In the genomic region with DNA sequence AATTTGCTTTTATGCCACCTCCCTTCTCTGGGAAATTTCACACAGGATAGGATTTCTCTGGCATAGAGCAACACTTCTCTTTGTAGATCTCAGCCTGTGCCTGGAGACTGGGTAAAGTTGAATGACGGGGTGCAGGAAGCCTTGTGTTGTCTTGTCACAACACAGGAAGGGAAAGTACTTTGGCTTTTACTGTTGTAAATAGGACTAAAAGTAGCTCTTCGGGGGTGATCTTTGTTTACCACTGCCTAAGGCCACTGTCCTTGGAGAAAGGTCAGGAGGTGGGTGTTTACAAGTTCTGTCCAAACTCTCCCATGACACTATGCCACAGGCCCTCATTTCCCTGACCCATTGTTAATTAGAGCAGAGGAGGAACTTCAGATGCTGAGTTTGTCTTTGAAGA, we compare ENCODE assay signal across 1 cellular context.
TF ChIP-seq lines count a peak whose summit lies in the region.

No MANE protein-coding gene starts in this region.

TF ChIP-seq in HepG2, 621 proteins besides CTCF, POLR2A, EP300 and RAD21 (continued from another document):
- TF ChIP-seq, protein P1, sequence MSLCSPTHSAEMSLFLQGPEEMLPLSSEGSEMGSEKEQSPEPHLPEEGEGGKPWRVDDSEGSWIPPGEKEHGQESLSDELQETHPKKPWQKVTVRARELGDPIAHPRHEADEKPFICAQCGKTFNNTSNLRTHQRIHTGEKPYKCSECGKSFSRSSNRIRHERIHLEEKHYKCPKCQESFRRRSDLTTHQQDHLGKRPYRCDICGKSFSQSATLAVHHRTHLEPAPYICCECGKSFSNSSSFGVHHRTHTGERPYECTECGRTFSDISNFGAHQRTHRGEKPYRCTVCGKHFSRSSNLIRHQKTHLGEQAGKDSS (CRISPR knock-in tag; IDR thresholded peaks at IDR 0.05; ENCODE audit: borderline replicate concordance, low read depth) = no peak
- TF ChIP-seq, protein P2, sequence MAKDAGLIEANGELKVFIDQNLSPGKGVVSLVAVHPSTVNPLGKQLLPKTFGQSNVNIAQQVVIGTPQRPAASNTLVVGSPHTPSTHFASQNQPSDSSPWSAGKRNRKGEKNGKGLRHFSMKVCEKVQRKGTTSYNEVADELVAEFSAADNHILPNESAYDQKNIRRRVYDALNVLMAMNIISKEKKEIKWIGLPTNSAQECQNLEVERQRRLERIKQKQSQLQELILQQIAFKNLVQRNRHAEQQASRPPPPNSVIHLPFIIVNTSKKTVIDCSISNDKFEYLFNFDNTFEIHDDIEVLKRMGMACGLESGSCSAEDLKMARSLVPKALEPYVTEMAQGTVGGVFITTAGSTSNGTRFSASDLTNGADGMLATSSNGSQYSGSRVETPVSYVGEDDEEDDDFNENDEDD (CRISPR knock-in tag; IDR thresholded peaks at IDR 0.05; ENCODE audit: borderline replicate concordance) = no peak
- no peak for TF ChIP-seq ZNF724P (CRISPR knock-in tag; IDR thresholded peaks at IDR 0.05; ENCODE audit: borderline replicate concordance)
- TF ChIP-seq TAF15 (IDR thresholded peaks at IDR 0.05; ENCODE audit: low read depth, low read length, poor library complexity, severe bottlenecking) = no peak
- no peak for TF ChIP-seq ZNF552 (CRISPR knock-in tag; IDR thresholded peaks at IDR 0.05; ENCODE audit: borderline replicate concordance)
- no peak for TF ChIP-seq CEBPG (CRISPR knock-in tag; IDR thresholded peaks at IDR 0.05)
- 0 out of 2 replicates have a peak, but pooled peaks have one; percentile 31 for TF ChIP-seq GATAD1 (CRISPR knock-in tag; IDR thresholded peaks at IDR 0.05)
- no peak for TF ChIP-seq ARNTL (CRISPR knock-in tag; IDR thresholded peaks at IDR 0.05)
- TF ChIP-seq, protein P3, sequence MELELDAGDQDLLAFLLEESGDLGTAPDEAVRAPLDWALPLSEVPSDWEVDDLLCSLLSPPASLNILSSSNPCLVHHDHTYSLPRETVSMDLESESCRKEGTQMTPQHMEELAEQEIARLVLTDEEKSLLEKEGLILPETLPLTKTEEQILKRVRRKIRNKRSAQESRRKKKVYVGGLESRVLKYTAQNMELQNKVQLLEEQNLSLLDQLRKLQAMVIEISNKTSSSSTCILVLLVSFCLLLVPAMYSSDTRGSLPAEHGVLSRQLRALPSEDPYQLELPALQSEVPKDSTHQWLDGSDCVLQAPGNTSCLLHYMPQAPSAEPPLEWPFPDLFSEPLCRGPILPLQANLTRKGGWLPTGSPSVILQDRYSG (CRISPR knock-in tag; IDR thresholded peaks at IDR 0.05) = no peak
- TF ChIP-seq ZNF264 (CRISPR knock-in tag; IDR thresholded peaks at IDR 0.05) = no peak
- TF ChIP-seq CHD4 (IDR thresholded peaks at IDR 0.05; ENCODE audit: borderline replicate concordance, low read length) = no peak
- TF ChIP-seq GATA4 (IDR thresholded peaks at IDR 0.05; ENCODE audit: borderline replicate concordance, low read depth) = no peak
- TF ChIP-seq RBFOX2 (IDR thresholded peaks at IDR 0.05; ENCODE audit: low read depth, low read length) = no peak
- no peak for TF ChIP-seq NFIC (IDR thresholded peaks at IDR 0.05; ENCODE audit: low read length)
- no peak for TF ChIP-seq ELF1 (CRISPR knock-in tag; IDR thresholded peaks at IDR 0.05)
- no peak for TF ChIP-seq NCOA1 (CRISPR knock-in tag; IDR thresholded peaks at IDR 0.05)
- TF ChIP-seq ZNF883 (CRISPR knock-in tag; IDR thresholded peaks at IDR 0.05; ENCODE audit: not compliant biosample characterization) = no peak
- no peak for TF ChIP-seq RAD51 (IDR thresholded peaks at IDR 0.05; ENCODE audit: borderline replicate concordance)
- TF ChIP-seq ZNF3 (CRISPR knock-in tag; IDR thresholded peaks at IDR 0.05) = no peak
- peak; percentile 53; the same call in 1 of the 2 replicates for TF ChIP-seq HNF4A (CRISPR knock-in tag; IDR thresholded peaks at IDR 0.05)
- TF ChIP-seq POGZ (CRISPR knock-in tag; IDR thresholded peaks at IDR 0.05) = peak; percentile 49; the same call in 1 of the 2 replicates
- TF ChIP-seq NCOR1 (IDR thresholded peaks at IDR 0.05; ENCODE audit: borderline replicate concordance, low read length) = no peak
- TF ChIP-seq ZSCAN25 (CRISPR knock-in tag; IDR thresholded peaks at IDR 0.05) = no peak
- TF ChIP-seq PAF1 (CRISPR knock-in tag; IDR thresholded peaks at IDR 0.05) = no peak
- no peak for TF ChIP-seq PCBP2 (optimal IDR thresholded peaks at IDR 0.05; ENCODE audit: low read depth, low read length, poor library complexity, severe bottlenecking)
- no peak for TF ChIP-seq AGO1 (IDR thresholded peaks at IDR 0.05; ENCODE audit: low read depth, low read length, poor library complexity, severe bottlenecking)
- no peak for TF ChIP-seq STAT5B (CRISPR knock-in tag; IDR thresholded peaks at IDR 0.05)
- TF ChIP-seq ZNF234 (CRISPR knock-in tag; conservative IDR thresholded peaks at IDR 0.05) = no peak
- no peak for TF ChIP-seq HHEX (CRISPR knock-in tag; IDR thresholded peaks at IDR 0.05)
- TF ChIP-seq ZNF761 (CRISPR knock-in tag; conservative IDR thresholded peaks at IDR 0.05) = no peak
- TF ChIP-seq ZNF24 (IDR thresholded peaks at IDR 0.05) = no peak
- TF ChIP-seq ZSCAN31 (CRISPR knock-in tag; IDR thresholded peaks at IDR 0.05; ENCODE audit: low read depth) = no peak
- 0 out of 2 replicates have a peak, but pooled peaks have one; percentile 50 for TF ChIP-seq ZFP37 (CRISPR knock-in tag; IDR thresholded peaks at IDR 0.05; ENCODE audit: borderline replicate concordance)
- TF ChIP-seq ZNF180 (CRISPR knock-in tag; IDR thresholded peaks at IDR 0.05; ENCODE audit: borderline replicate concordance, low read depth) = no peak
- TF ChIP-seq ZNF557 (CRISPR knock-in tag; IDR thresholded peaks at IDR 0.05) = no peak
- TF ChIP-seq FLYWCH1 (CRISPR knock-in tag; IDR thresholded peaks at IDR 0.05) = no peak
- TF ChIP-seq ELF3 (CRISPR knock-in tag; IDR thresholded peaks at IDR 0.05) = peak; percentile 73
- TF ChIP-seq, protein P4, sequence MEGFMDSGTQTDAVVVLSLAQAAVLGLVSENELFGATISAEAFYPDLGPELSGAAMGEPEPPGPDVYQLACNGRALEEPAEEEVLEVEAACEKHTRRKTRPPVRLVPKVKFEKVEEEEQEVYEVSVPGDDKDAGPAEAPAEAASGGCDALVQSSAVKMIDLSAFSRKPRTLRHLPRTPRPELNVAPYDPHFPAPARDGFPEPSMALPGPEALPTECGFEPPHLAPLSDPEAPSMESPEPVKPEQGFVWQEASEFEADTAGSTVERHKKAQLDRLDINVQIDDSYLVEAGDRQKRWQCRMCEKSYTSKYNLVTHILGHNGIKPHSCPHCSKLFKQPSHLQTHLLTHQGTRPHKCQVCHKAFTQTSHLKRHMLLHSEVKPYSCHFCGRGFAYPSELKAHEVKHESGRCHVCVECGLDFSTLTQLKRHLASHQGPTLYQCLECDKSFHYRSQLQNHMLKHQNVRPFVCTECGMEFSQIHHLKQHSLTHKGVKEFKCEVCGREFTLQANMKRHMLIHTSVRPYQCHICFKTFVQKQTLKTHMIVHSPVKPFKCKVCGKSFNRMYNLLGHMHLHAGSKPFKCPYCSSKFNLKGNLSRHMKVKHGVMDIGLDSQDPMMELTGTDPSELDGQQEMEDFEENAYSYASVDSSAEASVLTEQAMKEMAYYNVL (CRISPR knock-in tag; IDR thresholded peaks at IDR 0.05; ENCODE audit: borderline replicate concordance) = no peak
- TF ChIP-seq, protein P5, sequence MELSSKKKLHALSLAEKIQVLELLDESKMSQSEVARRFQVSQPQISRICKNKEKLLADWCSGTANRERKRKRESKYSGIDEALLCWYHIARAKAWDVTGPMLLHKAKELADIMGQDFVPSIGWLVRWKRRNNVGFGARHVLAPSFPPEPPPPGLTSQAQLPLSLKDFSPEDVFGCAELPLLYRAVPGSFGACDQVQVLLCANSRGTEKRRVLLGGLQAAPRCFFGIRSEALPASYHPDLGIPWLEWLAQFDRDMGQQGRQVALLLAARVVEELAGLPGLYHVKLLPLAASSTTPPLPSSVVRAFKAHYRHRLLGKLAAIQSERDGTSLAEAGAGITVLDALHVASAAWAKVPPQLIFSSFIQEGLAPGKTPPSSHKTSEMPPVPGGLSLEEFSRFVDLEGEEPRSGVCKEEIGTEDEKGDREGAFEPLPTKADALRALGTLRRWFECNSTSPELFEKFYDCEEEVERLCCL (CRISPR knock-in tag; IDR thresholded peaks at IDR 0.05; ENCODE audit: borderline replicate concordance) = no peak
- TF ChIP-seq SMARCE1 (IDR thresholded peaks at IDR 0.05; ENCODE audit: borderline replicate concordance) = no peak
- 0 out of 4 replicates have a peak, but pooled peaks of 1 of the 2 experiments have one; percentile 27 for TF ChIP-seq KLF16 (CRISPR knock-in tag; IDR thresholded peaks at IDR 0.05)
- TF ChIP-seq ZNF614 (CRISPR knock-in tag; IDR thresholded peaks at IDR 0.05; ENCODE audit: borderline replicate concordance) = peak; percentile 56; the same call in 1 of the 2 replicates
- TF ChIP-seq ZSCAN20 (CRISPR knock-in tag; IDR thresholded peaks at IDR 0.05; ENCODE audit: borderline replicate concordance) = no peak
- TF ChIP-seq, protein P6, sequence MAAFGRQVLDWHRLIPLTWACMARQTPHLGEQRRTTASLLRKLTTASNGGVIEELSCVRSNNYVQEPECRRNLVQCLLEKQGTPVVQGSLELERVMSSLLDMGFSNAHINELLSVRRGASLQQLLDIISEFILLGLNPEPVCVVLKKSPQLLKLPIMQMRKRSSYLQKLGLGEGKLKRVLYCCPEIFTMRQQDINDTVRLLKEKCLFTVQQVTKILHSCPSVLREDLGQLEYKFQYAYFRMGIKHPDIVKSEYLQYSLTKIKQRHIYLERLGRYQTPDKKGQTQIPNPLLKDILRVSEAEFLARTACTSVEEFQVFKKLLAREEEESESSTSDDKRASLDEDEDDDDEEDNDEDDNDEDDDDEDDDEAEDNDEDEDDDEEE (CRISPR knock-in tag; IDR thresholded peaks at IDR 0.05) = no peak
- no peak for TF ChIP-seq ZMYM3 (CRISPR knock-in tag; IDR thresholded peaks at IDR 0.05)
- TF ChIP-seq, protein P7, sequence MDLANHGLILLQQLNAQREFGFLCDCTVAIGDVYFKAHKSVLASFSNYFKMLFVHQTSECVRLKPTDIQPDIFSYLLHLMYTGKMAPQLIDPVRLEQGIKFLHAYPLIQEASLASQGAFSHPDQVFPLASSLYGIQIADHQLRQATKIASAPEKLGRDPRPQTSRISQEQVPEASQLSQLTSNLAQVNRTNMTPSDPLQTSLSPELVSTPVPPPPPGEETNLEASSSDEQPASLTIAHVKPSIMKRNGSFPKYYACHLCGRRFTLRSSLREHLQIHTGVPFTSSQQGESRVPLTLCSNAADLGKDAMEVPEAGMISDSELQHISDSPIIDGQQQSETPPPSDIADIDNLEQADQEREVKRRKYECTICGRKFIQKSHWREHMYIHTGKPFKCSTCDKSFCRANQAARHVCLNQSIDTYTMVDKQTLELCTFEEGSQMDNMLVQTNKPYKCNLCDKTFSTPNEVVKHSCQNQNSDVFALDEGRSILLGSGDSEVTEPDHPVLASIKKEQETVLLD (CRISPR knock-in tag; IDR thresholded peaks at IDR 0.05; ENCODE audit: low read depth) = no peak
- peak; percentile 33; the same call in 1 of the 2 replicates for TF ChIP-seq HDAC1 (CRISPR knock-in tag; IDR thresholded peaks at IDR 0.05)
- TF ChIP-seq ETV6 (CRISPR knock-in tag; conservative IDR thresholded peaks at IDR 0.05) = no peak
- TF ChIP-seq, protein P8, sequence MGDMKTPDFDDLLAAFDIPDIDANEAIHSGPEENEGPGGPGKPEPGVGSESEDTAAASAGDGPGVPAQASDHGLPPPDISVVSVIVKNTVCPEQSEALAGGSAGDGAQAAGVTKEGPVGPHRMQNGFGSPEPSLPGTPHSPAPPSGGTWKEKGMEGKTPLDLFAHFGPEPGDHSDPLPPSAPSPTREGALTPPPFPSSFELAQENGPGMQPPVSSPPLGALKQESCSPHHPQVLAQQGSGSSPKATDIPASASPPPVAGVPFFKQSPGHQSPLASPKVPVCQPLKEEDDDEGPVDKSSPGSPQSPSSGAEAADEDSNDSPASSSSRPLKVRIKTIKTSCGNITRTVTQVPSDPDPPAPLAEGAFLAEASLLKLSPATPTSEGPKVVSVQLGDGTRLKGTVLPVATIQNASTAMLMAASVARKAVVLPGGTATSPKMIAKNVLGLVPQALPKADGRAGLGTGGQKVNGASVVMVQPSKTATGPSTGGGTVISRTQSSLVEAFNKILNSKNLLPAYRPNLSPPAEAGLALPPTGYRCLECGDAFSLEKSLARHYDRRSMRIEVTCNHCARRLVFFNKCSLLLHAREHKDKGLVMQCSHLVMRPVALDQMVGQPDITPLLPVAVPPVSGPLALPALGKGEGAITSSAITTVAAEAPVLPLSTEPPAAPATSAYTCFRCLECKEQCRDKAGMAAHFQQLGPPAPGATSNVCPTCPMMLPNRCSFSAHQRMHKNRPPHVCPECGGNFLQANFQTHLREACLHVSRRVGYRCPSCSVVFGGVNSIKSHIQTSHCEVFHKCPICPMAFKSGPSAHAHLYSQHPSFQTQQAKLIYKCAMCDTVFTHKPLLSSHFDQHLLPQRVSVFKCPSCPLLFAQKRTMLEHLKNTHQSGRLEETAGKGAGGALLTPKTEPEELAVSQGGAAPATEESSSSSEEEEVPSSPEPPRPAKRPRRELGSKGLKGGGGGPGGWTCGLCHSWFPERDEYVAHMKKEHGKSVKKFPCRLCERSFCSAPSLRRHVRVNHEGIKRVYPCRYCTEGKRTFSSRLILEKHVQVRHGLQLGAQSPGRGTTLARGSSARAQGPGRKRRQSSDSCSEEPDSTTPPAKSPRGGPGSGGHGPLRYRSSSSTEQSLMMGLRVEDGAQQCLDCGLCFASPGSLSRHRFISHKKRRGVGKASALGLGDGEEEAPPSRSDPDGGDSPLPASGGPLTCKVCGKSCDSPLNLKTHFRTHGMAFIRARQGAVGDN (CRISPR knock-in tag; IDR thresholded peaks at IDR 0.05) = no peak
- TF ChIP-seq ZNF333 (CRISPR knock-in tag; IDR thresholded peaks at IDR 0.05; ENCODE audit: borderline replicate concordance) = no peak
- TF ChIP-seq MYC (CRISPR knock-in tag; IDR thresholded peaks at IDR 0.05; ENCODE audit: borderline replicate concordance) = no peak
- TF ChIP-seq SPEN (CRISPR knock-in tag; IDR thresholded peaks at IDR 0.05; ENCODE audit: low read depth) = no peak
- 0 out of 2 replicates have a peak, but pooled peaks have one; percentile 25 for TF ChIP-seq ZKSCAN8 (CRISPR knock-in tag; IDR thresholded peaks at IDR 0.05; ENCODE audit: borderline replicate concordance)
